In genomic region chr1:14970799-14971141, GRCh38 we compare ENCODE assay signal across 24 cellular contexts.
DNase-seq lines count a peak whose midpoint lies in the region; ATAC-seq, FAIRE-seq and TF ChIP-seq lines count a peak whose summit lies in the region.
"Had no signal": no experiment of that assay in that cellular context is flagged by ENCODE, and none has a peak within 500 bp of the region (broad histone marks: within the 10 kb centered on the region; RNA-seq: fewer than 3 reads in every experiment).

No MANE protein-coding gene starts in this region.

- no peak overlapping the region for H3K4me3 Mint-ChIP-seq in astrocyte (ENCODE audit: unreplicated experiment)
- no peak overlapping the region for H3K4me3 Mint-ChIP-seq in activated CD4-positive, alpha-beta T cell treated with anti-CD3 and anti-CD28 coated beads for 36 hours
- no peak overlapping the region for H3K4me3 Mint-ChIP-seq in natural killer cell treated with Interleukin-12 subunit alpha and Interleukin-12 subunit beta and Interleukin-15 and Interleukin-18, amount 100 ng/mL, for 72 hours
- H3K4me3 Mint-ChIP-seq: activated naive CD4-positive, alpha-beta T cell treated with anti-CD3 and anti-CD28 coated beads, Interleukin-2, amount 50 U/mL, for 24 hours; activated T-helper 1 cell treated with anti-CD3 and anti-CD28 coated beads, Interleukin-12 subunit alpha, Interleukin-12 subunit beta, Interleukin-2, Interleukin-4 antibody, amounts not matched to agents 30 ng/mL and 10 ng/mL and 1 ng/mL, durations not matched to agents 14 hours and 24 hours and 36 hours; CD4-positive, alpha-beta memory T cell; IgD-negative memory B cell had no signal

- no peaks in the 10 kb centered on the region for H3K27me3 Mint-ChIP-seq in astrocyte (ENCODE audit: low read depth, unreplicated experiment)
- H3K27me3 Mint-ChIP-seq in activated CD4-positive, alpha-beta T cell treated with anti-CD3 and anti-CD28 coated beads for 36 hours = no peaks in the 10 kb centered on the region
- peaks cover 0 to 13% of the 10 kb centered on the region in 2 donors for H3K27me3 Mint-ChIP-seq in natural killer cell treated with Interleukin-12 subunit alpha and Interleukin-12 subunit beta and Interleukin-15 and Interleukin-18, amount 100 ng/mL, for 72 hours
- H3K27me3 Mint-ChIP-seq: activated naive CD4-positive, alpha-beta T cell treated with anti-CD3 and anti-CD28 coated beads, Interleukin-2, amount 50 U/mL, for 24 hours had no signal

- H3K27ac ChIP-seq in astrocyte (ENCODE audit: low read depth, low read length) = no peak overlapping the region
- H3K27ac ChIP-seq in smooth muscle cell (ENCODE audit: low read depth) = peak overlapping the region; percentile 73
- H3K27ac ChIP-seq: body of pancreas, colonic mucosa, HL-60, pancreas had no signal

- H3K4me3 ChIP-seq in astrocyte (ENCODE audit: insufficient read depth, low read depth, low read length) = no peak overlapping the region
- H3K4me3 ChIP-seq in smooth muscle cell = no peak overlapping the region
- H3K4me3 ChIP-seq: body of pancreas, colonic mucosa, pancreas had no signal

- no peaks in the 10 kb centered on the region for H4K20me1 ChIP-seq in astrocyte (ENCODE audit: insufficient read depth, low read length)
- H4K20me1 ChIP-seq in smooth muscle cell (ENCODE audit: low read depth) = no peaks in the 10 kb centered on the region

- H3K79me2 ChIP-seq in astrocyte (ENCODE audit: insufficient read depth, low read length) = no peaks in the 10 kb centered on the region
- H3K79me2 ChIP-seq in smooth muscle cell (ENCODE audit: low read depth) = no peaks in the 10 kb centered on the region

- H3K9ac ChIP-seq in astrocyte (ENCODE audit: low read length) (no peak overlapping the region), smooth muscle cell (ENCODE audit: low read depth) (peak overlapping the region; percentile 21)

- CTCF ChIA-PET in activated CD4-positive, alpha-beta T cell treated with anti-CD3 and anti-CD28 coated beads for 36 hours (lab: Charles Lee) = no interaction called here

- intact Hi-C loops in activated CD4-positive, alpha-beta T cell treated with anti-CD3 and anti-CD28 coated beads for 36 hours (cut with DNase I, micrococcal nuclease) = no loop called here

- no peak for FAIRE-seq in astrocyte (lab: Jason Lieb, UNC)
- FAIRE-seq: GM12892, pancreas, TTC549 had no signal

- WGBS in smooth muscle cell (ENCODE audit: low lambda C conversion rate) = 85% methylated on average over 5 of the region's 5 CpGs

- H3K9me3 ChIP-seq in astrocyte (ENCODE audit: insufficient read depth, low read depth, low read length) (no peaks in the 10 kb centered on the region), smooth muscle cell (replicated peaks; ENCODE audit: low read depth) (no peaks in the 10 kb centered on the region)
- H3K9me3 ChIP-seq: body of pancreas, colonic mucosa, pancreas had no signal

- no peak for TF ChIP-seq CTCF in astrocyte (IDR thresholded peaks at IDR 0.05; ENCODE audit: insufficient read depth, low read depth, low read length)
- no peak for TF ChIP-seq CTCF in smooth muscle cell (IDR thresholded peaks at IDR 0.05; ENCODE audit: borderline replicate concordance, insufficient read depth, poor library complexity, severe bottlenecking)

- H3K9me3 Mint-ChIP-seq in astrocyte (ENCODE audit: unreplicated experiment) = peaks cover 10% of the 10 kb centered on the region
- H3K9me3 Mint-ChIP-seq in activated CD4-positive, alpha-beta T cell treated with anti-CD3 and anti-CD28 coated beads for 36 hours (ENCODE audit: low read depth) = peaks cover 7% of the 10 kb centered on the region
- no peaks in the 10 kb centered on the region for H3K9me3 Mint-ChIP-seq in natural killer cell treated with Interleukin-12 subunit alpha and Interleukin-12 subunit beta and Interleukin-15 and Interleukin-18, amount 100 ng/mL, for 72 hours
- H3K9me3 Mint-ChIP-seq: activated naive CD4-positive, alpha-beta T cell treated with anti-CD3 and anti-CD28 coated beads, Interleukin-2, amount 50 U/mL, for 24 hours; immature natural killer cell had no signal

- peaks cover 13% of the 10 kb centered on the region for H3K4me1 Mint-ChIP-seq in astrocyte (ENCODE audit: low read depth, unreplicated experiment)
- peaks cover 18% of the 10 kb centered on the region for H3K4me1 Mint-ChIP-seq in activated CD4-positive, alpha-beta T cell treated with anti-CD3 and anti-CD28 coated beads for 36 hours
- peaks cover 9 to 10% of the 10 kb centered on the region in 2 donors for H3K4me1 Mint-ChIP-seq in natural killer cell treated with Interleukin-12 subunit alpha and Interleukin-12 subunit beta and Interleukin-15 and Interleukin-18, amount 100 ng/mL, for 72 hours (ENCODE audit: low read depth in 2 of 2)

- H3K4me2 ChIP-seq in astrocyte (ENCODE audit: low read length) = peak overlapping the region; percentile 32
- peak overlapping the region; percentile 0 for H3K4me2 ChIP-seq in smooth muscle cell

- peak; percentile 60 for DNase-seq in EH (ENCODE audit: low read depth)
- no peak for DNase-seq in astrocyte (ENCODE audit: low read depth)
- DNase-seq in kidney tubule cell (ENCODE audit: low spot score) = peak; percentile 40
- DNase-seq in smooth muscle cell (lab: John Stamatoyannopoulos, UW; ENCODE audit: unreplicated experiment) = no peak
- no peak for DNase-seq in cerebellar cortex (ENCODE audit: low spot score)
- no peak for DNase-seq in activated CD4-positive, alpha-beta T cell treated with anti-CD3 and anti-CD28 coated beads for 36 hours
- DNase-seq in natural killer cell treated with Interleukin-12 subunit alpha and Interleukin-12 subunit beta and Interleukin-15 and Interleukin-18, amount 100 ng/mL, for 72 hours (ENCODE audit: low spot score) = no peak
- DNase-seq in middle frontal gyrus (ENCODE audit: extremely low spot score, low spot score) = no peak
- DNase-seq: activated CD4-positive, alpha-beta T cell treated with anti-CD3 and anti-CD28 coated beads for 1 hour; CD4-positive, alpha-beta memory T cell; immature natural killer cell; left ventricle myocardium superior; NCI-H1694; NCI-H774; Right ventricle myocardium superior had no signal

- peaks cover 28% of the 10 kb centered on the region for H3K4me1 ChIP-seq in astrocyte (ENCODE audit: insufficient read depth, low read length)
- H3K4me1 ChIP-seq in smooth muscle cell (ENCODE audit: low read depth) = peaks cover 18% of the 10 kb centered on the region
- H3K4me1 ChIP-seq: body of pancreas, colonic mucosa, pancreas had no signal

- POLR2A ChIA-PET in activated CD4-positive, alpha-beta T cell treated with anti-CD3 and anti-CD28 coated beads for 36 hours (lab: Charles Lee) = no interaction called here

- H3K36me3 ChIP-seq in astrocyte (ENCODE audit: insufficient read depth, low read length) = no peaks in the 10 kb centered on the region
- H3K36me3 ChIP-seq in smooth muscle cell (ENCODE audit: low read depth) = no peaks in the 10 kb centered on the region
- H3K36me3 ChIP-seq: colonic mucosa, pancreas had no signal

- no peak for ATAC-seq in activated CD4-positive, alpha-beta T cell treated with anti-CD3 and anti-CD28 coated beads for 36 hours
- ATAC-seq in natural killer cell treated with Interleukin-12 subunit alpha and Interleukin-12 subunit beta and Interleukin-15 and Interleukin-18, amount 100 ng/mL, for 72 hours = no peak

- no peak overlapping the region for H2AFZ ChIP-seq in astrocyte (ENCODE audit: low read depth, low read length)
- no peak overlapping the region for H2AFZ ChIP-seq in smooth muscle cell (ENCODE audit: low read depth)

- H3K27ac Mint-ChIP-seq in astrocyte (ENCODE audit: unreplicated experiment) = no peak overlapping the region
- no peak overlapping the region for H3K27ac Mint-ChIP-seq in activated CD4-positive, alpha-beta T cell treated with anti-CD3 and anti-CD28 coated beads for 36 hours
- no peak overlapping the region for H3K27ac Mint-ChIP-seq in natural killer cell treated with Interleukin-12 subunit alpha and Interleukin-12 subunit beta and Interleukin-15 and Interleukin-18, amount 100 ng/mL, for 72 hours
- H3K27ac Mint-ChIP-seq: activated T-helper 1 cell treated with anti-CD3 and anti-CD28 coated beads, Interleukin-12 subunit alpha, Interleukin-12 subunit beta, Interleukin-2, Interleukin-4 antibody, amounts not matched to agents 30 ng/mL and 10 ng/mL and 1 ng/mL, durations not matched to agents 14 hours and 24 hours and 36 hours; CD4-positive, alpha-beta memory T cell; IgD-negative memory B cell; immature natural killer cell had no signal

- peaks cover 15% of the 10 kb centered on the region for H3K36me3 Mint-ChIP-seq in astrocyte (ENCODE audit: low read depth, unreplicated experiment)
- H3K36me3 Mint-ChIP-seq in activated CD4-positive, alpha-beta T cell treated with anti-CD3 and anti-CD28 coated beads for 36 hours (ENCODE audit: low read depth) = peaks cover 3% of the 10 kb centered on the region
- H3K36me3 Mint-ChIP-seq in natural killer cell treated with Interleukin-12 subunit alpha and Interleukin-12 subunit beta and Interleukin-15 and Interleukin-18, amount 100 ng/mL, for 72 hours = no peaks in the 10 kb centered on the region
- H3K36me3 Mint-ChIP-seq: activated naive CD4-positive, alpha-beta T cell treated with anti-CD3 and anti-CD28 coated beads, Interleukin-2, amount 50 U/mL, for 24 hours; CD4-positive, alpha-beta memory T cell; immature natural killer cell had no signal

- peaks cover 9% of the 10 kb centered on the region for H3F3A ChIP-seq in smooth muscle cell (ENCODE audit: low read depth)

- no peaks in the 10 kb centered on the region for H3K27me3 ChIP-seq in astrocyte (ENCODE audit: insufficient read depth, low read length)
- no peaks in the 10 kb centered on the region for H3K27me3 ChIP-seq in smooth muscle cell (ENCODE audit: low read depth)
- H3K27me3 ChIP-seq: body of pancreas, colonic mucosa, pancreas had no signal

Comparison
In these comparisons a context has a peak if more than half of its experiments do, and no peak if none do; other contexts are left out.
1. DNase-seq: peak in EH (single experiment) and kidney tubule cell (single experiment); none in astrocyte (single experiment), smooth muscle cell (single experiment), cerebellar cortex (single experiment), activated CD4-positive, alpha-beta T cell treated with anti-CD3 and anti-CD28 coated beads for 36 hours (single experiment), natural killer cell treated with Interleukin-12 subunit alpha and Interleukin-12 subunit beta and Interleukin-15 and Interleukin-18, amount 100 ng/mL, for 72 hours (single experiment) and middle frontal gyrus (single experiment).